In the genomic region with DNA sequence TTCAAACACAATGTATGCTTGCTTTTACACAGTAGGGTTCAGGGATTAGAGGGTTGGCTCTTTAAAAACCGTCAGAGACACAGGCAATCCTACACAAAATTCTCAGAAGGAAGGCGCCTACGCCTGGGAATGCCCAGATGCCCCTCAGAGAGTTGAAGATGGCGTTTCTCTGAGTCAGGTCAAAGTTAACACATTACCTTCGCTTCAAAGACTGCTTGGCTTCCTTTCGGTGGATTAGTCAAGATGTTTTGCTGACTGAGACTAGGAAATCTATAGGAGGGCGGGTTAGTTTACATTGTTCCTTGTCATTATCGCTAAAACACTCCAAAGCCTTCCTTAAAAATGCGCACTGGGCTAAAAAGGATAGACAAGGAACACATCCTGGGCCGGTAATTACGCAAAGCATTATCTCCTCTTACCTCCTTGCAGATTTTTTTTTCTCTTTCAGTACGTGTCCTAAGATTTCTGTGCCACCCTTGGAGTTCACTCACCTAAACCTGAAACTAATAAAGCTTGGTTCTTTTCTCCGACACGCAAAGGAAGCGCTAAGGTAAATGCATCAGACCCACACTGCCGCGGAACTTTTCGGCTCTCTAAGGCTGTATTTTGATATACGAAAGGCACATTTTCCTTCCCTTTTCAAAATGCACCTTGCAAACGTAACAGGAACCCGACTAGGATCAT, we compare ENCODE assay signal across 12 cellular contexts. TPM values are rescaled to one million over a fixed set of nuclear protein-coding genes. Genes with fewer than 3 reads are reported as not detected.
DNase-seq lines count a peak whose midpoint lies in the region; ATAC-seq and TF ChIP-seq lines count a peak whose summit lies in the region.
"Had no signal": no experiment of that assay in that cellular context is flagged by ENCODE, and none has a peak within 500 bp of the region (broad histone marks: within the 10 kb centered on the region; RNA-seq: fewer than 3 reads in every experiment).

No MANE protein-coding gene starts in this region.

- DNase-seq in heart right ventricle (no peak), left ventricle myocardium superior (no peak), right atrium auricular region (ENCODE audit: low spot score) (no peak), aorta (no peak), BE2C (no peak), NCI-H1930 (lab: John Stamatoyannopoulos, UW) (no peak)
- no peak for DNase-seq in NK-92 treated with Interleukin-12 subunit alpha and Interleukin-12 subunit beta, amount 100 ng/mL, for 24 hours (lab: John Stamatoyannopoulos, UW)
- DNase-seq: ACHN, SW 1271 had no signal

- ATAC-seq in heart right ventricle (no peak), left ventricle myocardium superior (no peak), aorta (ENCODE audit: low FRiP score) (peak; percentile 7)

- intact Hi-C loops in heart right ventricle (cut with DNase I): no loop called here
- intact Hi-C loops in left ventricle myocardium superior (cut with micrococcal nuclease): no loop called here
- intact Hi-C loops in aorta (cut with DNase I): no loop called here

- H3K27ac ChIP-seq in heart right ventricle: no peak overlapping the region
- no peak overlapping the region for H3K27ac ChIP-seq in right atrium auricular region
- no peak overlapping the region for H3K27ac ChIP-seq in aorta (ENCODE audit: low read depth in 1 of 2, low read length in 2 of 2)

- WGBS in heart right ventricle, 2 donors: 28 to 37% methylated on average over 21 of the region's 21 CpGs
- WGBS in aorta, 2 donors: 16 to 23% methylated on average over 20 to 21 of the region's 21 CpGs

- H3K4me3 ChIP-seq in heart right ventricle: peak overlapping the region in 8 of 10 donors; percentile 19 to 45 (median 29)
- peak overlapping the region; percentile 19 to 28 for H3K4me3 ChIP-seq in right atrium auricular region
- peak overlapping the region; percentile 26 for H3K4me3 ChIP-seq in neuron (ENCODE audit: low read length)
- peak overlapping the region in 1 of 2 donors; percentile 36 for H3K4me3 ChIP-seq in aorta (ENCODE audit: low read length in 2 of 2)
- H3K4me3 ChIP-seq in BE2C (ENCODE audit: low read depth, low read length): no peak overlapping the region

- H3K4me1 ChIP-seq in heart right ventricle (peaks cover 0 to 9% (median 0%) of the 10 kb centered on the region in 9 donors), right atrium auricular region (peaks cover 0 to 6% of the 10 kb centered on the region in 2 donors), neuron (ENCODE audit: insufficient read depth, low read length) (peaks cover 2% of the 10 kb centered on the region), aorta (ENCODE audit: control insufficient read depth in 1 of 2, insufficient read depth in 2 of 2, low read length in 2 of 2) (no peaks in the 10 kb centered on the region), BE2C (no peaks in the 10 kb centered on the region)

- peak overlapping the region; percentile 83 for H2AFZ ChIP-seq in neuron (ENCODE audit: low read depth, low read length)

- H3K27me3 ChIP-seq in heart right ventricle (peaks cover 5 to 37% (median 35%) of the 10 kb centered on the region in 7 donors), right atrium auricular region (no peaks in the 10 kb centered on the region), neuron (ENCODE audit: insufficient read depth, low read length) (peaks cover 28% of the 10 kb centered on the region), aorta (ENCODE audit: control insufficient read depth in 1 of 2, insufficient read depth in 2 of 2, low read length in 1 of 2) (no peaks in the 10 kb centered on the region), BE2C (peaks cover 24% of the 10 kb centered on the region)

- H3K36me3 ChIP-seq in heart right ventricle: no peaks in the 10 kb centered on the region
- no peaks in the 10 kb centered on the region for H3K36me3 ChIP-seq in right atrium auricular region
- no peaks in the 10 kb centered on the region for H3K36me3 ChIP-seq in neuron (ENCODE audit: insufficient read depth, low read length)
- H3K36me3 ChIP-seq in aorta (ENCODE audit: control insufficient read depth in 1 of 2, insufficient read depth in 2 of 2, low read length in 1 of 2): no peaks in the 10 kb centered on the region
- H3K36me3 ChIP-seq in BE2C: no peaks in the 10 kb centered on the region

- TF ChIP-seq CTCF in heart right ventricle (IDR thresholded peaks at IDR 0.05) (no peak), right atrium auricular region (IDR thresholded peaks at IDR 0.05) (no peak), BE2C (IDR thresholded peaks at IDR 0.05; ENCODE audit: low read depth, low read length) (no peak)

- H3K9me3 ChIP-seq in heart right ventricle (no peaks in the 10 kb centered on the region), right atrium auricular region (no peaks in the 10 kb centered on the region), neuron (ENCODE audit: low read length) (no peaks in the 10 kb centered on the region), aorta (ENCODE audit: control insufficient read depth, low read length) (no peaks in the 10 kb centered on the region), BE2C (no peaks in the 10 kb centered on the region; the same call in 1 of the 2 replicates)

RNA-seq across cellular contexts. Expression of a gene that starts 0.9 kb away (rescaled TPM):
- under 1 TPM in 8 of 10 donors, not detected in 2; 0.06 to 0.95 (median 0.31) TPM for total RNA-seq in heart right ventricle
- polyA plus RNA-seq in heart right ventricle: under 1 TPM; 0.09 to 0.22 TPM
- 3.0 TPM for total RNA-seq in left ventricle myocardium superior
- 1 to 10 TPM in 1 of 2 donors, under 1 TPM in 1; 0.67 to 1.3 TPM for total RNA-seq in right atrium auricular region
- total RNA-seq in aorta: under 1 TPM; 0.29 to 0.30 TPM
- polyA plus RNA-seq in aorta: 1 to 10 TPM in 1 of 2 donors, under 1 TPM in 1; 0.10 to 3.1 TPM
- not detected for polyA plus RNA-seq in BE2C (2012; ENCODE audit: insufficient read depth, insufficient read length, low read depth)
- total RNA-seq: G401 had no signal

RNA-seq across cellular contexts. Expression of a gene that starts 51.6 kb away (rescaled TPM):
- total RNA-seq in heart right ventricle: not detected
- polyA plus RNA-seq in heart right ventricle: not detected
- not detected for total RNA-seq in left ventricle myocardium superior
- not detected for total RNA-seq in right atrium auricular region
- not detected for total RNA-seq in aorta
- not detected for polyA plus RNA-seq in aorta
- 0.15 TPM for polyA plus RNA-seq in BE2C (2012; ENCODE audit: insufficient read depth, insufficient read length, low read depth)
- total RNA-seq: G401, subcutaneous adipose tissue had no signal
